10 cellular contexts compared by ENCODE assay signal in the genomic region with DNA sequence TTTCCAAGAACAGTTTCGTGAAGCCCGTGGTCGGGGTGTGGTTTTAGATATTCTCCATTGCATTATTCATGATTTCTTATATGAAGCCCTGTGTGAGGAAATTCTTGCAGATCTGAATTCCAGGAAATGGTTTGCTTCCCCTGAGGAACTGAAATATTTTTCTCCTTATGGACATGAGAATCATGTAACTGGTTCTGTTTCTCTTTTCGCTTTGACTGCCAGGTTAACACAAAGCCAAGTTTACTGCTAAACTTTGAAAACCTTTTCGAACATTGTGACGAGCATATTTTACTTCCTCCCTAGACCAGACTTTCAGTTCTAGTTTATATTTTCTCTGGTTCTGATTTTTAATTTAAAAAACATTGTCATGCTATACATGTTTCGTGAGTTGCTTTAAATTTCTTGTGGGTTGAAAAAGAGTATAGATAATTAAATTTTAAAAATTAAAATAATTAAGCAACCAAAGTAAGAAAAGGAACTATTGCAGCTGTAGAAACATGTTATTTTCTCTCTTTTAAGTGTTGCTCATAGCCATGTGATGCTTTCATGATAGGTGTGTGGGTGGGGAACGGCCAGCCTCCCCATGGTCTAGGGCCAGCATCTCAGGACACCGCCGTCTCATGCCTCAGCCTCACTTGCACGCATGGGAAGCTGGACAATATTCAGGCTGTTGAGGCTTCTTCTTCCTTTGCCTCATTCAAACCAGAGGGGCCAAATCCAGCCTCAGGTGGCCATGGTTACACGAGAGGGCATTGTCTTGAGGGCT.
A peak's percentile ranks its signal among the peaks of the same experiment; 100 is the strongest.
DNase-seq lines count a peak whose midpoint lies in the region; ATAC-seq and TF ChIP-seq lines count a peak whose summit lies in the region.
"Had no signal": no experiment of that assay in that cellular context is flagged by ENCODE, and none has a peak within 500 bp of the region (broad histone marks: within the 10 kb centered on the region; RNA-seq: fewer than 3 reads in every experiment).

No MANE protein-coding gene starts in this region.

- no peak overlapping the region for H3K9ac ChIP-seq in Karpas-422 (ENCODE audit: low read length)
- no peak overlapping the region for H3K9ac ChIP-seq in neural progenitor cell
- H3K9ac ChIP-seq: KMS-11 had no signal

- POLR2A ChIA-PET in CD8-positive, alpha-beta T cell (lab: Charles Lee), result no interaction called here

- H3K4me3 Mint-ChIP-seq in neural progenitor cell, result no peak overlapping the region
- H3K4me3 Mint-ChIP-seq in CD8-positive, alpha-beta T cell, result no peak overlapping the region
- H3K4me3 Mint-ChIP-seq: activated T-helper 1 cell treated with anti-CD3 and anti-CD28 coated beads, Interleukin-12 subunit alpha, Interleukin-12 subunit beta, Interleukin-2, Interleukin-4 antibody, amounts not matched to agents 30 ng/mL and 10 ng/mL and 1 ng/mL, durations not matched to agents 14 hours and 24 hours and 36 hours had no signal

- no peaks in the 10 kb centered on the region for H3F3A ChIP-seq in neural progenitor cell (ENCODE audit: low read depth)

- H3K9me3 Mint-ChIP-seq in neural progenitor cell, result no peaks in the 10 kb centered on the region
- no peaks in the 10 kb centered on the region for H3K9me3 Mint-ChIP-seq in CD8-positive, alpha-beta T cell
- H3K9me3 Mint-ChIP-seq: activated T-helper 1 cell treated with anti-CD3 and anti-CD28 coated beads, Interleukin-12 subunit alpha, Interleukin-12 subunit beta, Interleukin-2, Interleukin-4 antibody, amounts not matched to agents 30 ng/mL and 10 ng/mL and 1 ng/mL, durations not matched to agents 14 hours and 24 hours and 36 hours had no signal

- no peaks in the 10 kb centered on the region for H3K9me3 ChIP-seq in Karpas-422 (ENCODE audit: low read length)
- H3K9me3 ChIP-seq in neural progenitor cell (ENCODE audit: low read depth), result no peaks in the 10 kb centered on the region
- H3K9me3 ChIP-seq in stomach, result no peaks in the 10 kb centered on the region
- H3K9me3 ChIP-seq in CD8-positive, alpha-beta T cell (ENCODE audit: low read length), result no peaks in the 10 kb centered on the region

- CTCF ChIA-PET in CD8-positive, alpha-beta T cell (lab: Charles Lee), result no interaction called here

- H3K79me2 ChIP-seq in Karpas-422 (ENCODE audit: low read length) (no peaks in the 10 kb centered on the region), neural progenitor cell (ENCODE audit: low read depth) (no peaks in the 10 kb centered on the region)

- H3K27ac ChIP-seq in Karpas-422 (ENCODE audit: low read length), result no peak overlapping the region
- no peak overlapping the region for H3K27ac ChIP-seq in neural progenitor cell
- H3K27ac ChIP-seq in stomach, result no peak overlapping the region
- no peak overlapping the region for H3K27ac ChIP-seq in CD8-positive, alpha-beta T cell (ENCODE audit: low read depth, low read length)
- H3K27ac ChIP-seq: KMS-11 had no signal

- no peak for TF ChIP-seq EP300 in stomach (IDR thresholded peaks at IDR 0.05)

- H3K4me2 ChIP-seq in Karpas-422 (ENCODE audit: low read depth, low read length, poor library complexity, severe bottlenecking) (peak overlapping the region; percentile 14), neural progenitor cell (no peak overlapping the region)
- H3K4me2 ChIP-seq: KMS-11 had no signal

- H3K27me3 ChIP-seq in Karpas-422 (ENCODE audit: low read length) (no peaks in the 10 kb centered on the region), neural progenitor cell (no peaks in the 10 kb centered on the region), stomach (peaks cover 0 to 4% (median 0%) of the 10 kb centered on the region in 3 donors)
- no peaks in the 10 kb centered on the region for H3K27me3 ChIP-seq in CD8-positive, alpha-beta T cell (ENCODE audit: insufficient read depth, low read length)

- intact Hi-C loops in stomach (cut with DNase I; ENCODE audit: low total_unique reads), result no loop called here
- intact Hi-C loops in CD8-positive, alpha-beta T cell (cut with DNase I, micrococcal nuclease), result no loop called here

- H2AFZ ChIP-seq in Karpas-422 (ENCODE audit: low read length) (no peak overlapping the region), neural progenitor cell (replicated peaks) (no peak overlapping the region)

- H3K9me2 ChIP-seq in Karpas-422 (replicated peaks; ENCODE audit: insufficient read depth, low read length), result no peaks in the 10 kb centered on the region

- H3K27me3 Mint-ChIP-seq in neural progenitor cell (ENCODE audit: insufficient read depth, low read depth), result no peaks in the 10 kb centered on the region
- peaks cover 8% of the 10 kb centered on the region for H3K27me3 Mint-ChIP-seq in CD8-positive, alpha-beta T cell (ENCODE audit: low read depth)

- ATAC-seq in GM18519 (IDR thresholded peaks at IDR 0.05; ENCODE audit: low FRiP score, unreplicated experiment), result peak; percentile 61
- ATAC-seq in HG02610 (IDR thresholded peaks at IDR 0.05; ENCODE audit: unreplicated experiment), result peak; percentile 84
- ATAC-seq in GM19397 (IDR thresholded peaks at IDR 0.05; ENCODE audit: unreplicated experiment), result no peak
- ATAC-seq in CD8-positive, alpha-beta T cell, result no peak

- no peaks in the 10 kb centered on the region for H4K20me1 ChIP-seq in Karpas-422 (ENCODE audit: insufficient read depth, low read depth, low read length)
- H4K20me1 ChIP-seq in neural progenitor cell (ENCODE audit: low read depth), result no peaks in the 10 kb centered on the region

- TF ChIP-seq POLR2A in stomach (IDR thresholded peaks at IDR 0.05), result no peak

- no peak overlapping the region for H3K4me3 ChIP-seq in Karpas-422 (ENCODE audit: low read length)
- H3K4me3 ChIP-seq in neural progenitor cell, result no peak overlapping the region
- H3K4me3 ChIP-seq in stomach, result no peak overlapping the region
- no peak overlapping the region for H3K4me3 ChIP-seq in CD8-positive, alpha-beta T cell (ENCODE audit: low read depth, low read length)

- no peak overlapping the region for H3K27ac Mint-ChIP-seq in neural progenitor cell
- no peak overlapping the region for H3K27ac Mint-ChIP-seq in CD8-positive, alpha-beta T cell
- H3K27ac Mint-ChIP-seq: activated T-helper 1 cell treated with anti-CD3 and anti-CD28 coated beads, Interleukin-12 subunit alpha, Interleukin-12 subunit beta, Interleukin-2, Interleukin-4 antibody, amounts not matched to agents 30 ng/mL and 10 ng/mL and 1 ng/mL, durations not matched to agents 14 hours and 24 hours and 36 hours had no signal

- DNase-seq in Karpas-422 (no peak), neural progenitor cell (ENCODE audit: low spot score) (peak; percentile 18), stomach (no peak)
- no peak for DNase-seq in activated CD8-positive, alpha-beta memory T cell treated with anti-CD3 and anti-CD28 coated beads for 24 hours
- DNase-seq in CD8-positive, alpha-beta T cell, result no peak

- peaks cover 22% of the 10 kb centered on the region for H3K4me1 Mint-ChIP-seq in neural progenitor cell
- no peaks in the 10 kb centered on the region for H3K4me1 Mint-ChIP-seq in CD8-positive, alpha-beta T cell (ENCODE audit: low read depth)

- peaks cover 22% of the 10 kb centered on the region for H3K4me1 ChIP-seq in Karpas-422 (ENCODE audit: low read length)
- H3K4me1 ChIP-seq in neural progenitor cell, result peaks cover 5% of the 10 kb centered on the region
- H3K4me1 ChIP-seq in stomach, result no peaks in the 10 kb centered on the region
- no peaks in the 10 kb centered on the region for H3K4me1 ChIP-seq in CD8-positive, alpha-beta T cell (ENCODE audit: insufficient read depth, low read length)

- H3K36me3 Mint-ChIP-seq in neural progenitor cell, result no peaks in the 10 kb centered on the region
- H3K36me3 Mint-ChIP-seq in CD8-positive, alpha-beta T cell, result no peaks in the 10 kb centered on the region

- no peaks in the 10 kb centered on the region for H3K36me3 ChIP-seq in Karpas-422 (ENCODE audit: insufficient read depth, low read length)
- H3K36me3 ChIP-seq in neural progenitor cell, result no peaks in the 10 kb centered on the region
- H3K36me3 ChIP-seq in stomach, result no peaks in the 10 kb centered on the region
- H3K36me3 ChIP-seq in CD8-positive, alpha-beta T cell (ENCODE audit: insufficient read depth, low read length), result no peaks in the 10 kb centered on the region

- TF ChIP-seq CTCF in neural progenitor cell (IDR thresholded peaks at IDR 0.05), result no peak
- TF ChIP-seq CTCF in stomach (IDR thresholded peaks at IDR 0.05), result no peak
- no peak for TF ChIP-seq CTCF in CD8-positive, alpha-beta T cell (IDR thresholded peaks at IDR 0.05)

- WGBS in stomach, 5 donors, result 65 to 82% (median 75%) methylated on average over 12 of the region's 12 CpGs

Comparison
In these comparisons a context has a peak if more than half of its experiments do, and no peak if none do; other contexts are left out.
1. ATAC-seq: peak in GM18519 (single experiment) and HG02610 (single experiment); none in GM19397 (single experiment) and CD8-positive, alpha-beta T cell (single experiment).